Comparison of ENCODE assay signal across 10 cellular contexts in the genomic region with DNA sequence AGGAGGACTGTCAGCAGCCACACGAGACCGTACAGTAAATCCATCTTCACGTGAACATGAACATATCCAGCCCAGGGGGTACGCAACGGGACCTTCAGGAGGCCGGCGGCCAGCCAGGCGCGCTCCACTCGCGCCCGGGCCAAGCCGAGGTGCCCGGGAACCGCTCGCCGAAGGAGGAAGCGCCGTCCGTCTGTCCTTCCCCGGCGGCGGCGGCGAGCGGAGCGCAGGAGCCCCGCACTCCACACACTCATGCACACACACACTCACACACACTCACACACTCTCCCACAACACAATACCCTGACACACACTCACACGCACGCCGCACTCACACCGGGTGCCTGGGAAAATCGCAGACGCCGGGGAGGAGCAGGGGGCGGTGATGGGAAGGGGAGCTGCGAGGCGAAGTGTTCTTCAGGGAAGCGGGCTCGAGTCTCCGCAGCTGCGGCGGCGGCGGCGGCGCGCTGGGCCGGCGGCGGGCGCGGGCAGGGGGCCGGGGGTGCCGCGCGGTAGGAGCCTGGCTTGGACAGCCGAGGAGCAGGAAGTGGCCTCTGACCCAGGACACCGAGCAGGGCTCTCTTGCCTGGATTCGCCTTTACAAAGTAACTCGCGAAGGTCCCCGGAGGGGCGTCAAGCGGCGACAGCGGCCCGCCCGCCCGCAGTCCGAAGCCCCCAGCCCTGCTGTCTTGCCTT. TPM values are rescaled to one million over a fixed set of nuclear protein-coding genes. Genes with fewer than 3 reads are reported as not detected.
A peak's percentile ranks its signal among the peaks of the same experiment; 100 is the strongest.
DNase-seq lines count a peak whose midpoint lies in the region; ATAC-seq, FAIRE-seq and TF ChIP-seq lines count a peak whose summit lies in the region.
"Had no signal": no experiment of that assay in that cellular context is flagged by ENCODE, and none has a peak within 500 bp of the region (broad histone marks: within the 10 kb centered on the region; RNA-seq: fewer than 3 reads in every experiment).

No MANE protein-coding gene starts in this region.

- H3K9me3 ChIP-seq in endodermal cell (ENCODE audit: control insufficient read depth, low read length) (no peaks in the 10 kb centered on the region), neural cell (ENCODE audit: low read length) (no peaks in the 10 kb centered on the region)
- H3K9me3 ChIP-seq: psoas muscle had no signal

- no peak for TF ChIP-seq EP300 in neural cell (conservative IDR thresholded peaks at IDR 0.05; ENCODE audit: poor library complexity, severe bottlenecking)

- H3K36me3 Mint-ChIP-seq in endodermal cell (ENCODE audit: low read depth), result no peaks in the 10 kb centered on the region

- H3K9ac ChIP-seq in endodermal cell (ENCODE audit: extremely low read depth, low read length, poor library complexity, severe bottlenecking) (no peak overlapping the region), neural cell (ENCODE audit: low read length) (peak overlapping the region; percentile 75)

- H3K9me2 ChIP-seq in neural cell (ENCODE audit: insufficient read depth, low read length), result no peaks in the 10 kb centered on the region

- H3K4me1 ChIP-seq in endodermal cell (ENCODE audit: control insufficient read depth, insufficient read depth, low read length), result no peaks in the 10 kb centered on the region
- H3K4me1 ChIP-seq: psoas muscle had no signal

- H3K4me2 ChIP-seq in neural cell (ENCODE audit: low read length), result peak overlapping the region; percentile 20

- WGBS in endodermal cell (ENCODE audit: insufficient coverage in 1 of 2, insufficient read length in 1 of 2), 2 experiments, result 0% methylated on average over 3 to 71 of the region's 71 CpGs

- peak; percentile 53 for TF ChIP-seq RAD21 in neural cell (conservative IDR thresholded peaks at IDR 0.05)

- peaks cover 80% of the 10 kb centered on the region for H3K27me3 Mint-ChIP-seq in endodermal cell (ENCODE audit: insufficient read depth)

- H3K27me3 ChIP-seq in endodermal cell (ENCODE audit: control insufficient read depth, insufficient read depth, low read length, poor library complexity, severe bottlenecking), result peaks cover 74% of the 10 kb centered on the region
- H3K27me3 ChIP-seq in neural cell (ENCODE audit: insufficient read depth, low read depth, low read length), result peaks cover 11% of the 10 kb centered on the region

- TF ChIP-seq CTCF in endodermal cell (conservative IDR thresholded peaks at IDR 0.05) (no peak), neural cell (IDR thresholded peaks at IDR 0.05; ENCODE audit: poor library complexity, severe bottlenecking) (no peak)

- H3K4me3 ChIP-seq in endodermal cell (ENCODE audit: low read length) (peak overlapping the region; percentile 78), neural cell (ENCODE audit: low read length) (peak overlapping the region; percentile 81)

- H3K4me3 Mint-ChIP-seq in endodermal cell, result peak overlapping the region; percentile 67

- H3K27ac Mint-ChIP-seq in endodermal cell, result no peak overlapping the region

- H3K4me1 Mint-ChIP-seq in endodermal cell, result peaks cover 5% of the 10 kb centered on the region

- peak; percentile 11 for DNase-seq in AG20443 (ENCODE audit: low spot score)
- peak; percentile 7 for DNase-seq in HTR-8/SVneo (ENCODE audit: insufficient read length, low spot score)
- peak; percentile 82 for DNase-seq in endodermal cell
- DNase-seq in mesenteric fat pad (ENCODE audit: low spot score), result no peak
- DNase-seq in NK-92 treated with Interleukin-12 subunit alpha and Interleukin-12 subunit beta, amount 100 ng/mL, for 24 hours (lab: John Stamatoyannopoulos, UW), result no peak

- no peak for ATAC-seq in GM21367 (IDR thresholded peaks at IDR 0.05; ENCODE audit: unreplicated experiment)
- no peak for ATAC-seq in GM18511 (IDR thresholded peaks at IDR 0.05; ENCODE audit: unreplicated experiment)
- ATAC-seq: psoas muscle had no signal

- no peaks in the 10 kb centered on the region for H4K20me1 ChIP-seq in neural cell (ENCODE audit: insufficient read depth)

- no peaks in the 10 kb centered on the region for H3K79me2 ChIP-seq in neural cell (replicated peaks; ENCODE audit: insufficient read depth, low read length)

- no peak overlapping the region for H3K27ac ChIP-seq in endodermal cell (ENCODE audit: low read depth, low read length)
- peak overlapping the region; percentile 64 for H3K27ac ChIP-seq in neural cell (ENCODE audit: low read length)
- H3K27ac ChIP-seq: psoas muscle had no signal

- peak; percentile 36 for FAIRE-seq in HTR-8/SVneo (lab: Jason Lieb, UNC)
- FAIRE-seq: GM19239 had no signal

- peak overlapping the region; percentile 62 for H2AFZ ChIP-seq in neural cell (ENCODE audit: low read depth, low read length)

- peaks cover 3% of the 10 kb centered on the region for H3F3A ChIP-seq in neural cell (ENCODE audit: insufficient read depth, low read length, poor library complexity, severe bottlenecking)

- H3K36me3 ChIP-seq in endodermal cell (ENCODE audit: control insufficient read depth, insufficient read depth, low read length), result no peaks in the 10 kb centered on the region
- H3K36me3 ChIP-seq in neural cell (ENCODE audit: insufficient read depth, low read length), result no peaks in the 10 kb centered on the region

- no peaks in the 10 kb centered on the region for H3K9me3 Mint-ChIP-seq in endodermal cell

TF ChIP-seq in neural cell, 6 proteins besides CTCF, POLR2A, EP300 and RAD21:
- TF ChIP-seq, protein P1, sequence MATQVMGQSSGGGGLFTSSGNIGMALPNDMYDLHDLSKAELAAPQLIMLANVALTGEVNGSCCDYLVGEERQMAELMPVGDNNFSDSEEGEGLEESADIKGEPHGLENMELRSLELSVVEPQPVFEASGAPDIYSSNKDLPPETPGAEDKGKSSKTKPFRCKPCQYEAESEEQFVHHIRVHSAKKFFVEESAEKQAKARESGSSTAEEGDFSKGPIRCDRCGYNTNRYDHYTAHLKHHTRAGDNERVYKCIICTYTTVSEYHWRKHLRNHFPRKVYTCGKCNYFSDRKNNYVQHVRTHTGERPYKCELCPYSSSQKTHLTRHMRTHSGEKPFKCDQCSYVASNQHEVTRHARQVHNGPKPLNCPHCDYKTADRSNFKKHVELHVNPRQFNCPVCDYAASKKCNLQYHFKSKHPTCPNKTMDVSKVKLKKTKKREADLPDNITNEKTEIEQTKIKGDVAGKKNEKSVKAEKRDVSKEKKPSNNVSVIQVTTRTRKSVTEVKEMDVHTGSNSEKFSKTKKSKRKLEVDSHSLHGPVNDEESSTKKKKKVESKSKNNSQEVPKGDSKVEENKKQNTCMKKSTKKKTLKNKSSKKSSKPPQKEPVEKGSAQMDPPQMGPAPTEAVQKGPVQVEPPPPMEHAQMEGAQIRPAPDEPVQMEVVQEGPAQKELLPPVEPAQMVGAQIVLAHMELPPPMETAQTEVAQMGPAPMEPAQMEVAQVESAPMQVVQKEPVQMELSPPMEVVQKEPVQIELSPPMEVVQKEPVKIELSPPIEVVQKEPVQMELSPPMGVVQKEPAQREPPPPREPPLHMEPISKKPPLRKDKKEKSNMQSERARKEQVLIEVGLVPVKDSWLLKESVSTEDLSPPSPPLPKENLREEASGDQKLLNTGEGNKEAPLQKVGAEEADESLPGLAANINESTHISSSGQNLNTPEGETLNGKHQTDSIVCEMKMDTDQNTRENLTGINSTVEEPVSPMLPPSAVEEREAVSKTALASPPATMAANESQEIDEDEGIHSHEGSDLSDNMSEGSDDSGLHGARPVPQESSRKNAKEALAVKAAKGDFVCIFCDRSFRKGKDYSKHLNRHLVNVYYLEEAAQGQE (IDR thresholded peaks at IDR 0.05; ENCODE audit: borderline replicate concordance), result peak; percentile 58
- TF ChIP-seq MXI1 (conservative IDR thresholded peaks at IDR 0.05; ENCODE audit: poor library complexity, severe bottlenecking) (peak; percentile 69), POLR2AphosphoS5 (IDR thresholded peaks at IDR 0.05) (no peak), EZH2 (IDR thresholded peaks at IDR 0.05; ENCODE audit: borderline replicate concordance, insufficient read depth, low read length, poor library complexity, severe bottlenecking) (no peak), TAF1 (IDR thresholded peaks at IDR 0.05; ENCODE audit: low read depth) (no peak), SMC3 (conservative IDR thresholded peaks at IDR 0.05; ENCODE audit: poor library complexity) (peak; percentile 54)

RNA-seq across cellular contexts. Expression of gene MDGA2, which starts 0.7 kb away (rescaled TPM):
- total RNA-seq in endodermal cell, result 1 to 10 TPM in 1 of 2 donors, under 1 TPM in 1; 0.82 to 8.8 TPM
- 1.0 TPM for polyA plus RNA-seq in endodermal cell (2013, experiment 1 of 2)
- polyA plus RNA-seq in endodermal cell (2013, experiment 2 of 2), result 1.2 TPM
- polyA plus RNA-seq in neural cell, result 3.8 and 7.9 TPM in 2 replicates
- polyA minus RNA-seq in neural cell, result 25.8 and 33.2 TPM in 2 replicates
- total RNA-seq in mesenteric fat pad, result not detected
- total RNA-seq: psoas muscle had no signal

Comparison
In these comparisons a context has a peak if more than half of its experiments do, and no peak if none do; other contexts are left out.
1. DNase-seq: peak in AG20443 (single experiment), HTR-8/SVneo (single experiment) and endodermal cell (single experiment); none in mesenteric fat pad (single experiment) and NK-92 treated with Interleukin-12 subunit alpha and Interleukin-12 subunit beta, amount 100 ng/mL, for 24 hours (single experiment).